ENCODE assay signal across 24 cellular contexts in genomic region chr9:116544896-116545295, GRCh38.
DNase-seq lines count a peak whose midpoint lies in the region; ATAC-seq and TF ChIP-seq lines count a peak whose summit lies in the region.
"Had no signal": no experiment of that assay in that cellular context is flagged by ENCODE, and none has a peak within 500 bp of the region (broad histone marks: within the 10 kb centered on the region; RNA-seq: fewer than 3 reads in every experiment).

No MANE protein-coding gene starts in this region.

- TF ChIP-seq CTCF in HFFc6 (IDR thresholded peaks at IDR 0.05) (no peak), lung (IDR thresholded peaks at IDR 0.05; ENCODE audit: control extremely low read depth, extremely low read depth) (no peak), GM10248 (IDR thresholded peaks at IDR 0.05; ENCODE audit: control extremely low read depth, extremely low read depth, low read depth, missing control alignments) (no peak)

- H3K4me3 Mint-ChIP-seq in HFFc6, result no peak overlapping the region
- H3K4me3 Mint-ChIP-seq: B cell, GM23338, H9 had no signal

- H3K27ac Mint-ChIP-seq in HFFc6, result peak overlapping the region; percentile 91
- H3K27ac Mint-ChIP-seq: B cell, GM23338, H9 had no signal

- no peak for ATAC-seq in lung (ENCODE audit: insufficient read depth, low FRiP score)
- ATAC-seq in GM21381 (IDR thresholded peaks at IDR 0.05; ENCODE audit: unreplicated experiment), result no peak
- no peak for ATAC-seq in GM21576 (IDR thresholded peaks at IDR 0.05; ENCODE audit: unreplicated experiment)
- ATAC-seq: GM23338, Panc1 had no signal

- POLR2A ChIA-PET in GM10248 (lab: Yijun Ruan, JAX), result no interaction called here

- 91 to 93% methylated on average over 2 of the region's 2 CpGs for WGBS in lung, 2 donors

- H3K36me3 ChIP-seq in ACC112 (ENCODE audit: insufficient read depth, low read length) (no peaks in the 10 kb centered on the region), lung (ENCODE audit: control insufficient read depth in 2 of 2, insufficient read depth in 2 of 2, low read length in 2 of 2) (no peaks in the 10 kb centered on the region), skeletal muscle tissue (ENCODE audit: control insufficient read depth in 3 of 3, insufficient read depth in 3 of 3, low read length in 3 of 3) (no peaks in the 10 kb centered on the region)

- no peaks in the 10 kb centered on the region for H3K79me2 ChIP-seq in ACC112 (ENCODE audit: control insufficient read depth, insufficient read depth, low read length, unreplicated experiment)

- CTCF ChIA-PET in GM10248 (lab: Yijun Ruan, JAX), result interaction anchor here (1.5 kb wide), 1 partner anchor 23 kb away, joined by 4 read pairs; no protein-coding TSS in a partner anchor

- no peak overlapping the region for H2AFZ ChIP-seq in ACC112 (ENCODE audit: low read length, unreplicated experiment)
- H2AFZ ChIP-seq: GM23338 had no signal

- no peaks in the 10 kb centered on the region for H3K27me3 Mint-ChIP-seq in HFFc6 (ENCODE audit: insufficient read depth)

- no peaks in the 10 kb centered on the region for H3K9me3 Mint-ChIP-seq in HFFc6
- H3K9me3 Mint-ChIP-seq: GM23338, H9 had no signal

- no peaks in the 10 kb centered on the region for H3K36me3 Mint-ChIP-seq in HFFc6 (ENCODE audit: low read depth)

- H3K27ac ChIP-seq in ACC112 (ENCODE audit: low read depth, low read length), result peak overlapping the region; percentile 99
- peak overlapping the region; percentile 10 to 57 for H3K27ac ChIP-seq in lung (ENCODE audit: low read depth in 1 of 2, low read length in 1 of 2)
- H3K27ac ChIP-seq in skeletal muscle tissue (ENCODE audit: low read depth, low read length), result peak overlapping the region; percentile 26
- H3K27ac ChIP-seq: RWPE1 had no signal

- peaks cover 55% of the 10 kb centered on the region for H3K4me1 ChIP-seq in ACC112 (ENCODE audit: control insufficient read depth, insufficient read depth, low read length, unreplicated experiment)
- peaks cover 0 to 3% of the 10 kb centered on the region in 2 donors for H3K4me1 ChIP-seq in lung (ENCODE audit: control insufficient read depth in 2 of 2, insufficient read depth in 2 of 2, low read length in 2 of 2)
- H3K4me1 ChIP-seq in skeletal muscle tissue (ENCODE audit: control insufficient read depth in 3 of 3, insufficient read depth in 3 of 3, low read length in 3 of 3), result peaks cover 7 to 8% (median 7%) of the 10 kb centered on the region in 3 donors

- peaks cover 36% of the 10 kb centered on the region for H3K4me1 Mint-ChIP-seq in HFFc6 (ENCODE audit: low read depth)
- H3K4me1 Mint-ChIP-seq: B cell had no signal

- H3K9ac ChIP-seq in skeletal muscle tissue (ENCODE audit: low read depth in 1 of 3, low read length in 3 of 3), result no peak overlapping the region

- H3K27me3 ChIP-seq in ACC112 (ENCODE audit: insufficient read depth, low read length), result no peaks in the 10 kb centered on the region
- no peaks in the 10 kb centered on the region for H3K27me3 ChIP-seq in lung (ENCODE audit: control insufficient read depth, insufficient read depth)
- no peaks in the 10 kb centered on the region for H3K27me3 ChIP-seq in skeletal muscle tissue (ENCODE audit: control insufficient read depth in 3 of 3, insufficient read depth in 3 of 3, low read length in 3 of 3)

- H3K9me3 ChIP-seq in lung (ENCODE audit: control insufficient read depth in 2 of 2, insufficient read depth in 1 of 2, low read length in 1 of 2) (peaks cover 0 to 2% of the 10 kb centered on the region in 2 donors), skeletal muscle tissue (ENCODE audit: control insufficient read depth in 3 of 3, low read length in 3 of 3) (no peaks in the 10 kb centered on the region)

- no peak for DNase-seq in HFFc6
- no peak for DNase-seq in lung (ENCODE audit: low spot score)
- DNase-seq in GM10248 (ENCODE audit: extremely low spot score), result no peak
- no peak for DNase-seq in activated naive CD4-positive, alpha-beta T cell treated with anti-CD3 and anti-CD28 coated beads, Interleukin-2, amount 50 U/mL, for 16 hours
- DNase-seq: Calu3, DMS79 treated with DMSO at 0.1 percent for 48 hours, GF-D8, H9, KG1, NCI-H1048, NCI-H1417, NCI-H1694, NCI-H2029 treated with DMSO at 0.1 percent for 48 hours, NCI-H2227 treated with DMSO at 0.1 percent for 48 hours, NCI-H69, SHP77 treated with DMSO at 0.1 percent for 48 hours had no signal

- H3K4me3 ChIP-seq in ACC112 (ENCODE audit: low read depth, low read length) (no peak overlapping the region), lung (no peak overlapping the region), skeletal muscle tissue (ENCODE audit: low read length in 3 of 3) (no peak overlapping the region)
- H3K4me3 ChIP-seq: GM23338 had no signal

Comparison
In these comparisons a context has a peak if more than half of its experiments do, and no peak if none do; other contexts are left out.
1. H3K27ac ChIP-seq: peak in every context shown above with its lines; median percentile 99 in ACC112; 34 in lung; 26 in skeletal muscle tissue.